Comparison of ENCODE assay signal across 31 cellular contexts in genomic region chr6:139054001-139054400, GRCh38.
"Had no signal": no experiment of that assay in that cellular context is flagged by ENCODE, and none has a peak within 500 bp of the region (broad histone marks: within the 10 kb centered on the region; RNA-seq: fewer than 3 reads in every experiment).

No MANE protein-coding gene starts in this region.

- H3K27me3 ChIP-seq: ascending aorta, body of pancreas, brain microvascular endothelial cell, breast epithelium, cardiac muscle cell had no signal

- H3K4me3 ChIP-seq: adrenal gland, ascending aorta, body of pancreas, breast epithelium, cardiac muscle cell had no signal

- DNase-seq: activated effector memory CD4-positive, alpha-beta T cell treated with anti-CD3 and anti-CD28 coated beads, Interleukin-2, amount 50 U/mL, for 16 hours; activated effector memory CD4-positive, alpha-beta T cell treated with Interleukin-2 at 50 U/mL for 16 hours; activated gamma-delta T cell; activated gamma-delta T cell treated with Interleukin-2 at 50 U/mL for 16 hours; activated naive CD4-positive, alpha-beta T cell; activated naive CD4-positive, alpha-beta T cell treated with anti-CD3 and anti-CD28 coated beads for 36 hours; activated naive CD4-positive, alpha-beta T cell treated with anti-CD3 and anti-CD28 coated beads, Interleukin-2, amount 10 ng/mL, durations not matched to agents 7 days and 5 days; activated naive CD4-positive, alpha-beta T cell treated with anti-CD3 and anti-CD28 coated beads, Interleukin-2, amount 50 U/mL, for 16 hours; activated naive CD4-positive, alpha-beta T cell treated with Interleukin-2 at 50 U/mL for 16 hours; activated naive CD8-positive, alpha-beta T cell treated with anti-CD3 and anti-CD28 coated beads for 36 hours; activated naive CD8-positive, alpha-beta T cell treated with anti-CD3 and anti-CD28 coated beads, Interleukin-2, amount 10 ng/mL, durations not matched to agents 7 days and 5 days; activated naive CD8-positive, alpha-beta T cell treated with anti-CD3 and anti-CD28 coated beads, Interleukin-2, amount 50 U/mL, for 24 hours; activated T-cell treated with anti-CD3 and anti-CD28 coated beads, Interleukin-2, amount 50 U/mL, for 1 hour; activated T-cell treated with anti-CD3 and anti-CD28 coated beads, Interleukin-2, amount 50 U/mL, for 24 hours; activated T-cell treated with anti-CD3 and anti-CD28 coated beads, Interleukin-2, amount 50 U/mL, for 4 hours; activated T-cell treated with anti-CD3 and anti-CD28 coated beads, Interleukin-2, amount 50 U/mL, for 48 hours; activated T-cell treated with anti-CD3 and anti-CD28 coated beads, Interleukin-2, amount 50 U/mL, for 72 hours; adrenal gland; amniotic stem cell; amygdala; aorta; body of pancreas; brain microvascular endothelial cell; caudate nucleus; central memory CD4-positive, alpha-beta T cell; cerebellar nuclear complex had no signal

- H3K27ac ChIP-seq: adrenal gland, ascending aorta, body of pancreas, brain microvascular endothelial cell, breast epithelium, cardiac muscle cell had no signal

- H3K4me1 ChIP-seq: adrenal gland, ascending aorta, body of pancreas, breast epithelium had no signal

- H3K9me3 ChIP-seq: adrenal gland, ascending aorta, body of pancreas, breast epithelium had no signal

- ATAC-seq: activated naive CD4-positive, alpha-beta T cell treated with anti-CD3 and anti-CD28 coated beads, Interleukin-2, amount 50 U/mL, for 72 hours; activated naive CD8-positive, alpha-beta T cell treated with anti-CD3 and anti-CD28 coated beads, Interleukin-2, amount 50 U/mL, for 24 hours; activated T-cell treated with anti-CD3 and anti-CD28 coated beads, Interleukin-2, amount 50 U/mL, for 4 hours; activated T-cell treated with anti-CD3 and anti-CD28 coated beads, Interleukin-2, amount 50 U/mL, for 72 hours; activated T-helper 17 cell treated with anti-CD3 and anti-CD28 coated beads, Interleukin-2, amount 50 U/mL, for 72 hours; body of pancreas had no signal
